In the genomic region with DNA sequence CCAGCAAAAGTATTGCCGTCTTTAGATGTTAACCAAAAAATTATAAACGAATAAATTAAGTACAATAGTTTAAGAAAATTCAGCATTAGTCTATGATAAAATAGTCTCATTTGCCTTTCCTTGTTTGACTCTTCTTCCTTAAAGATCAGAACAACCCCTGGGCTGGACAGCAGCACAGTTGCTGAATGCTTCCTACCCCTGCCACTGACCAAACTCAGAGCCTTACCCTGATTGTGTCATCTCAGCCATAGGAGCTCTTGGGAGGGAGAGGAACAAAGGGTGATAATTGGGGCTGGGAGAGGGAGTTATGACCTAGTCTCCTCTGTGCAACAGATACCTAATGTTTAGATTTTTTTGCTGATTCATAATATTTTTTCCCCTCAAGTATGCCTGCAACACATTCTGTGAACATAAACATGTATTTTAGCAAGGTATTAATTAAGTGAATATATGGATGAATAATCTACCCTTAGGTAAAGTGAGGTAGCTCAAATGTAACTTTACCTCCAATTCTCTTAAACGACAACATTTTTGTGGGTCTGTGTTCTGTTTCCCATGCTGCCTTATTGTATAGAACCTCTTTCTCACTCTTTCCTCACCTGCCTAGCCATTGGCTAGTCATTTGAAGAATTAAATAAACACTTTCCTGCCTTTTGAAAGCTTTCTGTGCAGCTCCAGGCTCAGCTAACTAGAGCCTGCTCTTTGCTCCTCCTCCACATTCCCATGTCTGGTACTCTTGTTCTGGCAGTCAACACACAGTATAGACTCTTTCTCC, we compare ENCODE assay signal across 2 cellular contexts.
TF ChIP-seq lines count a peak whose summit lies in the region.

No MANE protein-coding gene starts in this region.

TF ChIP-seq in HEK293, 187 proteins besides CTCF, POLR2A, EP300 and RAD21 (continued from another document):
- TF ChIP-seq REST (tag by site-specific recombination; IDR thresholded peaks at IDR 0.05), result peak; percentile 87

TF ChIP-seq in WTC11, 78 proteins besides CTCF, POLR2A, EP300 and RAD21 (continued from another document):
- TF ChIP-seq, protein P1, sequence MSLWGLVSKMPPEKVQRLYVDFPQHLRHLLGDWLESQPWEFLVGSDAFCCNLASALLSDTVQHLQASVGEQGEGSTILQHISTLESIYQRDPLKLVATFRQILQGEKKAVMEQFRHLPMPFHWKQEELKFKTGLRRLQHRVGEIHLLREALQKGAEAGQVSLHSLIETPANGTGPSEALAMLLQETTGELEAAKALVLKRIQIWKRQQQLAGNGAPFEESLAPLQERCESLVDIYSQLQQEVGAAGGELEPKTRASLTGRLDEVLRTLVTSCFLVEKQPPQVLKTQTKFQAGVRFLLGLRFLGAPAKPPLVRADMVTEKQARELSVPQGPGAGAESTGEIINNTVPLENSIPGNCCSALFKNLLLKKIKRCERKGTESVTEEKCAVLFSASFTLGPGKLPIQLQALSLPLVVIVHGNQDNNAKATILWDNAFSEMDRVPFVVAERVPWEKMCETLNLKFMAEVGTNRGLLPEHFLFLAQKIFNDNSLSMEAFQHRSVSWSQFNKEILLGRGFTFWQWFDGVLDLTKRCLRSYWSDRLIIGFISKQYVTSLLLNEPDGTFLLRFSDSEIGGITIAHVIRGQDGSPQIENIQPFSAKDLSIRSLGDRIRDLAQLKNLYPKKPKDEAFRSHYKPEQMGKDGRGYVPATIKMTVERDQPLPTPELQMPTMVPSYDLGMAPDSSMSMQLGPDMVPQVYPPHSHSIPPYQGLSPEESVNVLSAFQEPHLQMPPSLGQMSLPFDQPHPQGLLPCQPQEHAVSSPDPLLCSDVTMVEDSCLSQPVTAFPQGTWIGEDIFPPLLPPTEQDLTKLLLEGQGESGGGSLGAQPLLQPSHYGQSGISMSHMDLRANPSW (CRISPR knock-in tag; conservative IDR thresholded peaks at IDR 0.05; ENCODE audit: low read depth), result no peak
- no peak for TF ChIP-seq FOXP1 (CRISPR knock-in tag; IDR thresholded peaks at IDR 0.05; ENCODE audit: borderline replicate concordance)
- TF ChIP-seq PRRX2 (CRISPR knock-in tag; IDR thresholded peaks at IDR 0.05), result no peak
- TF ChIP-seq ZNF232 (CRISPR knock-in tag; IDR thresholded peaks at IDR 0.05), result no peak
- TF ChIP-seq TP53 (CRISPR knock-in tag; IDR thresholded peaks at IDR 0.05), result no peak
